In genomic region chr20:57155415-57155814, GRCh38 we compare ENCODE assay signal across 26 cellular contexts.
DNase-seq lines count a peak whose midpoint lies in the region; ATAC-seq, FAIRE-seq and TF ChIP-seq lines count a peak whose summit lies in the region.
"Had no signal": no experiment of that assay in that cellular context is flagged by ENCODE, and none has a peak within 500 bp of the region (broad histone marks: within the 10 kb centered on the region; RNA-seq: fewer than 3 reads in every experiment).

No MANE protein-coding gene starts in this region.

- H2AFZ ChIP-seq in H1 (ENCODE audit: low read length) (no peak overlapping the region), neuronal stem cell (ENCODE audit: low read length) (no peak overlapping the region)
- H2AFZ ChIP-seq: GM23248 had no signal

- no peak overlapping the region for H3K56ac ChIP-seq in H1 (replicated peaks; ENCODE audit: insufficient read length, low read depth, low read length)

- no peak for ATAC-seq in activated T-cell treated with anti-CD3 and anti-CD28 coated beads, Interleukin-2, amount 50 U/mL, for 72 hours (replicated peaks in 1 of 2)
- ATAC-seq: A549, GM12878, HCT116 had no signal

- H3K4me1 ChIP-seq in left ventricle myocardium inferior (peaks cover 40% of the 10 kb centered on the region), H1 (replicated peaks in 1 of 4; ENCODE audit: control insufficient read depth in 3 of 4, insufficient read depth in 4 of 4, low read length in 3 of 4) (peaks cover 0 to 11% (median 4%) of the 10 kb centered on the region in 4 experiments; a peak in 3 of 7 replicates), neuronal stem cell (ENCODE audit: control insufficient read depth in 2 of 2, insufficient read depth in 1 of 2, low read depth in 1 of 2, low read length in 2 of 2) (peaks cover 0 to 6% of the 10 kb centered on the region in 2 donors)
- H3K4me1 ChIP-seq: A549, BE2C had no signal

- no peak overlapping the region for H3K27ac Mint-ChIP-seq in activated T-cell treated with anti-CD3 and anti-CD28 coated beads, Interleukin-2, amount 50 U/mL, for 72 hours
- H3K27ac Mint-ChIP-seq: CD4-positive, alpha-beta T cell; CD8-positive, alpha-beta memory T cell; H9 had no signal

- no peaks in the 10 kb centered on the region for H3K9me3 ChIP-seq in left ventricle myocardium inferior (replicated peaks)
- no peaks in the 10 kb centered on the region for H3K9me3 ChIP-seq in H1 (ENCODE audit: insufficient read depth in 2 of 2, low read depth in 1 of 2, low read length in 1 of 2)
- no peaks in the 10 kb centered on the region for H3K9me3 ChIP-seq in neuronal stem cell (replicated peaks in 1 of 2; ENCODE audit: control insufficient read depth in 2 of 2, insufficient read depth in 1 of 2, low read depth in 1 of 2, low read length in 2 of 2)
- H3K9me3 ChIP-seq: A549, BE2C had no signal

- H3K4ac ChIP-seq in H1 (replicated peaks; ENCODE audit: insufficient read length, low read depth, low read length), result no peak overlapping the region
- H3K4ac ChIP-seq in neuronal stem cell (ENCODE audit: low read length), result no peak overlapping the region

- no peak overlapping the region for H3K18ac ChIP-seq in H1 (ENCODE audit: extremely low read depth, low read length)
- peak overlapping the region; percentile 5 for H3K18ac ChIP-seq in neuronal stem cell (ENCODE audit: low read length)

- H2BK5ac ChIP-seq in H1 (ENCODE audit: low read depth, low read length), result no peak overlapping the region
- no peak overlapping the region for H2BK5ac ChIP-seq in neuronal stem cell (ENCODE audit: low read length)

- H2BK120ac ChIP-seq in H1 (replicated peaks; ENCODE audit: low read depth, low read length) (no peak overlapping the region), neuronal stem cell (ENCODE audit: low read depth, low read length) (no peak overlapping the region)

- no peak overlapping the region for H3K4me2 ChIP-seq in H1 (ENCODE audit: insufficient read depth in 1 of 2, low read depth in 2 of 2, low read length in 2 of 2)
- no peak overlapping the region for H3K4me2 ChIP-seq in neuronal stem cell (ENCODE audit: insufficient read depth, low read length, poor library complexity, severe bottlenecking)
- H3K4me2 ChIP-seq: A549 had no signal

- no peak for TF ChIP-seq EP300 in H1 (IDR thresholded peaks at IDR 0.05; ENCODE audit: borderline replicate concordance in 1 of 2, low read depth in 2 of 2, low read length in 2 of 2)

- H2AK5ac ChIP-seq in H1 (ENCODE audit: low read depth, low read length), result no peak overlapping the region; the same call in 1 of the 2 replicates
- H2AK5ac ChIP-seq in neuronal stem cell (ENCODE audit: low read depth, low read length), result no peak overlapping the region

- H3K36me3 ChIP-seq in left ventricle myocardium inferior (no peaks in the 10 kb centered on the region), H1 (ENCODE audit: control insufficient read depth in 2 of 4, insufficient read depth in 4 of 4, low read length in 3 of 4) (no peaks in the 10 kb centered on the region), neuronal stem cell (replicated peaks in 1 of 2; ENCODE audit: control insufficient read depth in 2 of 2, insufficient read depth in 2 of 2, low read length in 2 of 2) (no peaks in the 10 kb centered on the region)
- H3K36me3 ChIP-seq: BE2C; BLaER1 treated with 17β-estradiol and CSF1 and Interleukin-3, amounts not matched to agents 10 nM and 100 nM had no signal

- no peak overlapping the region for H3K23ac ChIP-seq in H1 (ENCODE audit: insufficient read length)
- no peak overlapping the region for H3K23ac ChIP-seq in neuronal stem cell (ENCODE audit: low read depth, low read length, poor library complexity)

- TF ChIP-seq CTCF in left ventricle myocardium inferior (IDR thresholded peaks at IDR 0.05; ENCODE audit: borderline replicate concordance) (no peak), H1 (IDR thresholded peaks at IDR 0.05; ENCODE audit: control extremely low read depth in 1 of 3, insufficient read depth in 1 of 3, low read depth in 1 of 3, low read length in 3 of 3) (no peak)

- H3K36me3 Mint-ChIP-seq in activated T-cell treated with anti-CD3 and anti-CD28 coated beads, Interleukin-2, amount 50 U/mL, for 72 hours (ENCODE audit: insufficient read depth in 2 of 2), result no peaks in the 10 kb centered on the region
- H3K36me3 Mint-ChIP-seq: CD14-positive monocyte; CD8-positive, alpha-beta memory T cell had no signal

- no peak overlapping the region for H4K5ac ChIP-seq in H1 (ENCODE audit: insufficient read length, low read depth, low read length)

- no peak for FAIRE-seq in H1 (lab: Jason Lieb, UNC)
- FAIRE-seq: A549, D721Med, GM12878, GM19239 had no signal

- TF ChIP-seq RAD21 in H1 (IDR thresholded peaks at IDR 0.05 in 1 of 2, conservative IDR thresholded peaks at IDR 0.05 in 1 of 2; ENCODE audit: low read depth in 2 of 2, low read length in 2 of 2), result no peak

- H3K27ac ChIP-seq in left ventricle myocardium inferior (replicated peaks) (peak overlapping the region; percentile 93), H1 (ENCODE audit: low read depth, low read length) (no peak overlapping the region), neuronal stem cell (replicated peaks; ENCODE audit: low read length) (no peak overlapping the region)
- H3K27ac ChIP-seq: A549, GM23248 had no signal

- peak overlapping the region; percentile 53; the same call in 1 of the 2 replicates for H4K8ac ChIP-seq in H1 (ENCODE audit: extremely low read depth, insufficient read depth, low read length)
- no peak overlapping the region for H4K8ac ChIP-seq in neuronal stem cell (ENCODE audit: low read depth, low read length)

- no peaks in the 10 kb centered on the region for H4K20me1 ChIP-seq in H1 (replicated peaks in 1 of 2; ENCODE audit: control insufficient read depth in 1 of 2, insufficient read depth in 2 of 2, low read length in 2 of 2)
- H4K20me1 ChIP-seq: BLaER1 treated with 17β-estradiol and CSF1 and Interleukin-3, amounts not matched to agents 10 nM and 100 nM had no signal

- H2BK15ac ChIP-seq in H1 (ENCODE audit: low read length) (no peak overlapping the region), neuronal stem cell (ENCODE audit: low read length) (no peak overlapping the region)

- no peak overlapping the region for H2BK20ac ChIP-seq in H1 (ENCODE audit: low read length)

- H4K91ac ChIP-seq in H1 (replicated peaks; ENCODE audit: insufficient read length, low read length) (no peak overlapping the region), neuronal stem cell (ENCODE audit: low read depth, low read length, poor library complexity) (no peak overlapping the region)

- no peaks in the 10 kb centered on the region for H3K4me1 Mint-ChIP-seq in activated T-cell treated with anti-CD3 and anti-CD28 coated beads, Interleukin-2, amount 50 U/mL, for 72 hours (ENCODE audit: low read depth)
- H3K4me1 Mint-ChIP-seq: CD14-positive monocyte; CD8-positive, alpha-beta memory T cell had no signal

- H3K27me3 ChIP-seq in left ventricle myocardium inferior (ENCODE audit: low read depth) (no peaks in the 10 kb centered on the region), H1 (replicated peaks in 1 of 4; ENCODE audit: control insufficient read depth in 3 of 4, extremely low read depth in 1 of 4, insufficient read depth in 3 of 4, low read length in 3 of 4) (no peaks in the 10 kb centered on the region), neuronal stem cell (ENCODE audit: control insufficient read depth in 3 of 3, insufficient read depth in 3 of 3, low read depth in 1 of 3, low read length in 3 of 3) (no peaks in the 10 kb centered on the region)
- H3K27me3 ChIP-seq: BE2C; BLaER1 treated with 17β-estradiol and CSF1 and Interleukin-3, amounts not matched to agents 10 nM and 100 nM had no signal

- H3K14ac ChIP-seq in H1 (ENCODE audit: insufficient read length) (no peak overlapping the region), neuronal stem cell (ENCODE audit: low read length) (no peak overlapping the region)

- POLR2A ChIA-PET in H1 (lab: Charles Lee; ENCODE audit: partially characterized antibody), result no interaction called here

- H3K23me2 ChIP-seq in H1 (ENCODE audit: low read depth, low read length), result no peaks in the 10 kb centered on the region

- no peaks in the 10 kb centered on the region for H3K79me1 ChIP-seq in H1 (ENCODE audit: low read depth, low read length)
- H3K79me1 ChIP-seq in neuronal stem cell (ENCODE audit: low read depth, low read length), result no peaks in the 10 kb centered on the region

- H3K9me3 Mint-ChIP-seq in activated T-cell treated with anti-CD3 and anti-CD28 coated beads, Interleukin-2, amount 50 U/mL, for 72 hours, result no peaks in the 10 kb centered on the region
- H3K9me3 Mint-ChIP-seq: CD4-positive, alpha-beta T cell had no signal

- no peaks in the 10 kb centered on the region for H3K79me2 ChIP-seq in H1 (ENCODE audit: control insufficient read depth in 1 of 2, insufficient read depth in 2 of 2, low read length in 2 of 2)

- no peak for TF ChIP-seq POLR2A in H1 (IDR thresholded peaks at IDR 0.05; ENCODE audit: control extremely low read depth in 1 of 2, low read depth in 2 of 2, low read length in 2 of 2)

- H2BK12ac ChIP-seq in H1 (ENCODE audit: low read depth, low read length) (no peak overlapping the region), neuronal stem cell (ENCODE audit: low read length) (no peak overlapping the region)

- DNase-seq in left ventricle myocardium inferior (no peak), cardiac septum (ENCODE audit: low spot score) (no peak), H1 (ENCODE audit: low read depth in 1 of 2, low spot score in 2 of 2) (no peak), neuronal stem cell (ENCODE audit: low spot score) (no peak), OCI-M1 (lab: John Stamatoyannopoulos, UW) (no peak)
- no peak for DNase-seq in activated T-cell treated with anti-CD3 and anti-CD28 coated beads, Interleukin-2, amount 50 U/mL, for 72 hours
- no peak for DNase-seq in stimulated activated naive CD4-positive, alpha-beta T cell treated with Interleukin-2 at 50 U/mL for 16 hours (lab: John Stamatoyannopoulos, UW)
- DNase-seq: 8988T; ACHN; AML-193; BE2C; CD4-positive, alpha-beta T cell; CD8-positive, alpha-beta memory T cell; DMS 273 treated with DMSO at 0.1 percent for 48 hours; DMS79; EL; GDM1; GM23248; H9 had no signal

- no peak overlapping the region for H3K4me3 ChIP-seq in left ventricle myocardium inferior
- H3K4me3 ChIP-seq in H1 (ENCODE audit: extremely low read depth in 1 of 4, insufficient read depth in 2 of 4, low read depth in 3 of 4, low read length in 4 of 4), result no peak overlapping the region
- H3K4me3 ChIP-seq in neuronal stem cell (ENCODE audit: low read length in 2 of 2), result no peak overlapping the region
- H3K4me3 ChIP-seq: A549; BLaER1 treated with 17β-estradiol and CSF1 and Interleukin-3, amounts not matched to agents 10 nM and 100 nM; GM12878; GM23248 had no signal

- WGBS in H1 (ENCODE audit: extremely low coverage in 1 of 2, insufficient coverage in 1 of 2, insufficient read length in 1 of 2, insufficient replicate concordance in 2 of 2, low coverage in 1 of 2, low lambda C conversion rate in 2 of 2, missing lambda C conversion rate in 1 of 2), 2 experiments, result 96% methylated on average over 8 of the region's 8 CpGs; no CpG with 5 or more reads in 1 of the 2 experiments
- WGBS in neuronal stem cell (ENCODE audit: extremely low coverage in 2 of 2, insufficient read length in 2 of 2, insufficient replicate concordance in 1 of 2), 2 donors, result no CpG with 5 or more reads among the region's 8 CpGs

- intact Hi-C loops in left ventricle myocardium inferior (cut with micrococcal nuclease), result no loop called here
- intact Hi-C loops in cardiac septum (cut with DNase I), result loop anchor here (10.0 kb wide), 1 partner anchor 289 kb away; no protein-coding TSS in a partner anchor

- H3K9ac ChIP-seq in H1 (replicated peaks in 1 of 4; ENCODE audit: extremely low read depth in 1 of 4, low read depth in 3 of 4, low read length in 3 of 4), result no peak overlapping the region
- H3K9ac ChIP-seq in neuronal stem cell (ENCODE audit: low read depth, low read length, poor library complexity), result no peak overlapping the region
- H3K9ac ChIP-seq: BLaER1 treated with 17β-estradiol and CSF1 and Interleukin-3, amounts not matched to agents 10 nM and 100 nM; GM23248 had no signal

- CTCF ChIA-PET in H1 (lab: Charles Lee; ENCODE audit: partially characterized antibody), result interaction anchor here (2.4 kb wide), 1 partner anchor 26 kb away, joined by 7 read pairs; no protein-coding TSS in a partner anchor

- H3K27me3 Mint-ChIP-seq in activated T-cell treated with anti-CD3 and anti-CD28 coated beads, Interleukin-2, amount 50 U/mL, for 72 hours (ENCODE audit: low read depth), result peaks cover 6% of the 10 kb centered on the region

- H3K4me3 Mint-ChIP-seq in activated T-cell treated with anti-CD3 and anti-CD28 coated beads, Interleukin-2, amount 50 U/mL, for 72 hours, result no peak overlapping the region
- H3K4me3 Mint-ChIP-seq: CD14-positive monocyte; CD4-positive, alpha-beta T cell; CD8-positive, alpha-beta memory T cell; H9 had no signal
